18 cellular contexts compared by ENCODE assay signal in genomic region chr6:169805242-169805838, GRCh38. TPM values are rescaled to one million over a fixed set of nuclear protein-coding genes. Genes with fewer than 3 reads are reported as not detected.
DNase-seq lines count a peak whose midpoint lies in the region; ATAC-seq and TF ChIP-seq lines count a peak whose summit lies in the region.
"Had no signal": no experiment of that assay in that cellular context is flagged by ENCODE, and none has a peak within 500 bp of the region (broad histone marks: within the 10 kb centered on the region; RNA-seq: fewer than 3 reads in every experiment).

No MANE protein-coding gene starts in this region.

- H3K4me1 ChIP-seq in lung (ENCODE audit: control insufficient read depth in 2 of 2, insufficient read depth in 2 of 2, low read length in 2 of 2): peaks cover 0 to 4% of the 10 kb centered on the region in 2 donors
- H3K4me1 ChIP-seq: gastrocnemius medialis had no signal

- ATAC-seq in stimulated activated naive CD8-positive, alpha-beta T cell treated with anti-CD3 and anti-CD28 coated beads, Interleukin-15, amount 100 ng/mL, for 72 hours: peak; percentile 54
- ATAC-seq in stimulated activated naive CD8-positive, alpha-beta T cell treated with anti-CD3 and anti-CD28 coated beads, Interleukin-15, Interleukin-2, amounts not matched to agents 100 U/mL and 50 U/mL, for 24 hours: no peak
- ATAC-seq in lung (ENCODE audit: insufficient read depth, low FRiP score) (no peak), GM21367 (IDR thresholded peaks at IDR 0.05; ENCODE audit: unreplicated experiment) (no peak), GM21360 (IDR thresholded peaks at IDR 0.05; ENCODE audit: unreplicated experiment) (no peak), HG03460 (IDR thresholded peaks at IDR 0.05; ENCODE audit: unreplicated experiment) (no peak)
- ATAC-seq: gastrocnemius medialis, sciatic nerve had no signal

- WGBS in lung, 2 donors: 38 to 57% methylated on average over 7 of the region's 7 CpGs

- peaks cover 57% of the 10 kb centered on the region for H3K4me1 Mint-ChIP-seq in stimulated activated naive CD8-positive, alpha-beta T cell treated with anti-CD3 and anti-CD28 coated beads, Interleukin-15, amount 100 ng/mL, for 72 hours

- no peak overlapping the region for H3K4me3 ChIP-seq in lung
- H3K4me3 ChIP-seq: dorsolateral prefrontal cortex, gastrocnemius medialis, stomach had no signal

- H3K36me3 ChIP-seq in lung (ENCODE audit: control insufficient read depth in 2 of 2, insufficient read depth in 2 of 2, low read length in 2 of 2): no peaks in the 10 kb centered on the region
- H3K36me3 ChIP-seq: gastrocnemius medialis, stomach had no signal

- DNase-seq in stimulated activated naive CD8-positive, alpha-beta T cell treated with anti-CD3 and anti-CD28 coated beads, Interleukin-15, amount 100 ng/mL, for 72 hours: no peak
- no peak for DNase-seq in stimulated activated naive CD8-positive, alpha-beta T cell treated with anti-CD3 and anti-CD28 coated beads, Interleukin-15, Interleukin-2, amounts not matched to agents 100 U/mL and 50 U/mL, for 24 hours
- DNase-seq in KBM-7: peak; percentile 22
- peak; percentile 11 for DNase-seq in lung (ENCODE audit: low spot score)
- no peak for DNase-seq in H4 (ENCODE audit: low spot score)
- DNase-seq: activated CD4-positive, alpha-beta T cell treated with anti-CD3 and anti-CD28 coated beads, Interleukin-2, amount 10 ng/mL, durations not matched to agents 24 days and 14 days; activated naive CD8-positive, alpha-beta T cell treated with anti-CD3 and anti-CD28 coated beads, Interleukin-2, amount 10 ng/mL, durations not matched to agents 7 days and 5 days; gastrocnemius medialis; HFFc6; nucleus accumbens; stomach had no signal

- no peaks in the 10 kb centered on the region for H3K9me3 Mint-ChIP-seq in stimulated activated naive CD8-positive, alpha-beta T cell treated with anti-CD3 and anti-CD28 coated beads, Interleukin-15, amount 100 ng/mL, for 72 hours
- H3K9me3 Mint-ChIP-seq: activated CD4-positive, alpha-beta T cell treated with anti-CD3 and anti-CD28 coated beads, Interleukin-2, amount 10 ng/mL, durations not matched to agents 24 days and 14 days; activated T-helper 1 cell treated with anti-CD3 and anti-CD28 coated beads, Interleukin-12 subunit alpha, Interleukin-12 subunit beta, Interleukin-2, Interleukin-4 antibody, amounts not matched to agents 30 ng/mL and 10 ng/mL and 1 ng/mL, durations not matched to agents 14 hours and 24 hours and 36 hours; HFFc6; mesothelial cell of epicardium had no signal

- peaks cover 59% of the 10 kb centered on the region for H3K27me3 Mint-ChIP-seq in stimulated activated naive CD8-positive, alpha-beta T cell treated with anti-CD3 and anti-CD28 coated beads, Interleukin-15, amount 100 ng/mL, for 72 hours

- H3K27me3 ChIP-seq in lung (ENCODE audit: control insufficient read depth, insufficient read depth): no peaks in the 10 kb centered on the region

- no peak overlapping the region for H3K27ac ChIP-seq in lung (ENCODE audit: low read depth in 1 of 2, low read length in 1 of 2)
- H3K27ac ChIP-seq: dorsolateral prefrontal cortex, gastrocnemius medialis, stomach had no signal

- H3K9me3 ChIP-seq in lung (ENCODE audit: control insufficient read depth in 2 of 2, insufficient read depth in 1 of 2, low read length in 1 of 2): no peaks in the 10 kb centered on the region
- H3K9me3 ChIP-seq: gastrocnemius medialis, stomach had no signal

- no peak for TF ChIP-seq CTCF in lung (IDR thresholded peaks at IDR 0.05; ENCODE audit: control extremely low read depth, extremely low read depth)

- H3K4me3 Mint-ChIP-seq in stimulated activated naive CD8-positive, alpha-beta T cell treated with anti-CD3 and anti-CD28 coated beads, Interleukin-15, amount 100 ng/mL, for 72 hours: no peak overlapping the region
- H3K4me3 Mint-ChIP-seq: activated CD4-positive, alpha-beta T cell treated with anti-CD3 and anti-CD28 coated beads, Interleukin-2, amount 10 ng/mL, durations not matched to agents 24 days and 14 days; activated naive CD8-positive, alpha-beta T cell treated with anti-CD3 and anti-CD28 coated beads, Interleukin-2, amount 10 ng/mL, durations not matched to agents 7 days and 5 days; activated T-helper 1 cell treated with anti-CD3 and anti-CD28 coated beads, Interleukin-12 subunit alpha, Interleukin-12 subunit beta, Interleukin-2, Interleukin-4 antibody, amounts not matched to agents 30 ng/mL and 10 ng/mL and 1 ng/mL, durations not matched to agents 14 hours and 24 hours and 36 hours; HFFc6; mesothelial cell of epicardium had no signal

- in situ Hi-C loops in KBM-7 (cut with MboI; ENCODE audit: low pct_unique_long_range_greater_than_20kb, low sequenced_read_pairs): no loop called here

- no peak overlapping the region for H3K27ac Mint-ChIP-seq in stimulated activated naive CD8-positive, alpha-beta T cell treated with anti-CD3 and anti-CD28 coated beads, Interleukin-15, amount 100 ng/mL, for 72 hours
- H3K27ac Mint-ChIP-seq: activated CD4-positive, alpha-beta T cell treated with anti-CD3 and anti-CD28 coated beads, Interleukin-2, amount 10 ng/mL, durations not matched to agents 24 days and 14 days; activated naive CD8-positive, alpha-beta T cell treated with anti-CD3 and anti-CD28 coated beads, Interleukin-2, amount 10 ng/mL, durations not matched to agents 7 days and 5 days; activated T-helper 1 cell treated with anti-CD3 and anti-CD28 coated beads, Interleukin-12 subunit alpha, Interleukin-12 subunit beta, Interleukin-2, Interleukin-4 antibody, amounts not matched to agents 30 ng/mL and 10 ng/mL and 1 ng/mL, durations not matched to agents 14 hours and 24 hours and 36 hours; HFFc6; mesothelial cell of epicardium had no signal

RNA-seq across cellular contexts. Expression of gene ERMARD, which starts 53.9 kb away (rescaled TPM):
- 10 to 100 TPM; 24.7 to 41.0 TPM for total RNA-seq in lung
- polyA plus RNA-seq in lung: 10 to 100 TPM; 18.7 to 55.3 TPM
- total RNA-seq in H4 (2014; rRNA removed; shearing (Covaris generic)): 13.4 and 22.9 TPM in 2 replicates

RNA-seq across cellular contexts. Expression of gene DYNLT2, which starts 54.0 kb away (rescaled TPM):
- total RNA-seq in lung: 1 to 10 TPM; 1.6 to 5.2 TPM
- polyA plus RNA-seq in lung: 1 to 10 TPM in 1 of 2 donors, under 1 TPM in 1; 0.69 to 3.2 TPM
- total RNA-seq in H4 (2014; rRNA removed; shearing (Covaris generic)): 0.50 and 1.3 TPM in 2 replicates

Comparison
In these comparisons a context has a peak if more than half of its experiments do, and no peak if none do; other contexts are left out.
1. DNase-seq: peak in KBM-7 (single experiment) and lung (single experiment); none in stimulated activated naive CD8-positive, alpha-beta T cell treated with anti-CD3 and anti-CD28 coated beads, Interleukin-15, amount 100 ng/mL, for 72 hours (0 of 2), stimulated activated naive CD8-positive, alpha-beta T cell treated with anti-CD3 and anti-CD28 coated beads, Interleukin-15, Interleukin-2, amounts not matched to agents 100 U/mL and 50 U/mL, for 24 hours (single experiment) and H4 (single experiment).